In the genomic region with DNA sequence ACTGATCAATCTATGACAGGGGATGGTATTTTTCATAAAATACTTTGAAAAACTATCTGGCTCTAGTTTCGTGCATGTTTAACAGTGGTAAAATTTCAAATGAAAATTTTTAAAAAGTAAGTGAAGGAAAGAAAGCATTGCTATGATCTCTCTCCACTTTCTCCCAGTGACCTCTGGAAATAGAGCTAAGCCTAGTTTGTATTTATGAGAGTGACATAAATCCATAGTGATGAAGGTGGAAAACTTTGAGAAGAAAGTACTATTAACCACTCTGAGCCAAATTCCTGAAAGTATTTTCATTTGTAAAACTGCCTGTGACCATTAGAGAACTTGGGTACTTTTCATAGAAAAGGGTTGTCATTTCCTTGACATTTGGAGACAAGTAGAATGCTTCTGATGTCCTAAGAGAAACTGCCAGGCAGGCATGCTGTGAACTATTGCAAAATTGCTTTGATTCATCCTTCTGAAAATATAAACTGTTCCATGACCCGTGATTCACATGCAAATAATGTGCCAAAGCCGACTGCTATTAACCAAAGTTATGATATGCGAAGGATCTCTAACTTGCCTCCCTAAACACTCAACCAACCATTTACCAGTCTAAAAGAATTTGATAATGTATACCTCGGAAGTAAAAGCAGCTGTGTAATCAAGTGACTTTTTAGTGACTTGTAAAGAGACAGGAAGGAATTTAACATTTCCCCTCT, we compare ENCODE assay signal across 11 cellular contexts.
DNase-seq lines count a peak whose midpoint lies in the region; ATAC-seq, FAIRE-seq and TF ChIP-seq lines count a peak whose summit lies in the region.
"Had no signal": no experiment of that assay in that cellular context is flagged by ENCODE, and none has a peak within 500 bp of the region (broad histone marks: within the 10 kb centered on the region; RNA-seq: fewer than 3 reads in every experiment).

No MANE protein-coding gene starts in this region.

- TF ChIP-seq POLR2A in heart left ventricle (IDR thresholded peaks at IDR 0.05): no peak

- H3K27me3 ChIP-seq in heart left ventricle (no peaks in the 10 kb centered on the region), keratinocyte (ENCODE audit: control insufficient read depth, extremely low read depth, insufficient read depth, low read length) (no peaks in the 10 kb centered on the region), aorta (ENCODE audit: control insufficient read depth in 1 of 2, insufficient read depth in 2 of 2, low read length in 1 of 2) (no peaks in the 10 kb centered on the region)
- H3K27me3 ChIP-seq: BLaER1 had no signal

- H3K36me3 Mint-ChIP-seq in activated naive CD4-positive, alpha-beta T cell treated with anti-CD3 and anti-CD28 coated beads, Interleukin-2, amount 50 U/mL, for 72 hours: no peaks in the 10 kb centered on the region

- DNase-seq in heart left ventricle (no peak), cardiac septum (ENCODE audit: low spot score) (no peak), astrocyte of the spinal cord (ENCODE audit: low read depth, low spot score) (peak; percentile 96), keratinocyte (ENCODE audit: low read depth, low spot score) (no peak), aorta (no peak), left colon (no peak)
- no peak for DNase-seq in activated naive CD4-positive, alpha-beta T cell treated with anti-CD3 and anti-CD28 coated beads, Interleukin-2, amount 50 U/mL, for 72 hours (ENCODE audit: low spot score in 2 of 2)
- DNase-seq: NCI-H146 had no signal

- peaks cover 0 to 21% (median 10%) of the 10 kb centered on the region in 12 donors for H3K4me1 ChIP-seq in heart left ventricle
- peaks cover 8% of the 10 kb centered on the region for H3K4me1 ChIP-seq in keratinocyte (ENCODE audit: control insufficient read depth, extremely low read depth, insufficient read depth, low read length)
- peaks cover 0 to 3% of the 10 kb centered on the region in 2 donors for H3K4me1 ChIP-seq in aorta (ENCODE audit: control insufficient read depth in 1 of 2, insufficient read depth in 2 of 2, low read length in 2 of 2)
- H3K4me1 ChIP-seq: BLaER1 had no signal

- 44 to 54% (median 46%) methylated on average over 5 of the region's 5 CpGs for WGBS in heart left ventricle, 4 donors
- WGBS in aorta, 2 donors: 18 to 19% methylated on average over 5 of the region's 5 CpGs

- no peaks in the 10 kb centered on the region for H3K9me1 ChIP-seq in keratinocyte (ENCODE audit: control insufficient read depth, extremely low read depth, insufficient read depth, low read length)

- H2AFZ ChIP-seq in keratinocyte (ENCODE audit: control insufficient read depth, low read length): no peak overlapping the region

- peaks cover 0 to 46% (median 6%) of the 10 kb centered on the region in 9 donors for H3K36me3 ChIP-seq in heart left ventricle
- peaks cover 0 to 7% of the 10 kb centered on the region in 2 experiments for H3K36me3 ChIP-seq in keratinocyte (ENCODE audit: control insufficient read depth in 2 of 2, extremely low read depth in 1 of 2, insufficient read depth in 2 of 2, low read length in 2 of 2)
- H3K36me3 ChIP-seq in aorta (ENCODE audit: control insufficient read depth in 1 of 2, insufficient read depth in 2 of 2, low read length in 1 of 2): no peaks in the 10 kb centered on the region

- dilution Hi-C loops in keratinocyte (cut with MboI; ENCODE audit: extremely low pct_ligation_motif_present, low sequenced_read_pairs): no loop called here

- no peaks in the 10 kb centered on the region for H3K79me2 ChIP-seq in keratinocyte (ENCODE audit: control insufficient read depth, insufficient read depth, low read length)

- H3K4me3 ChIP-seq in heart left ventricle (no peak overlapping the region), astrocyte of the spinal cord (ENCODE audit: low read depth, low read length) (no peak overlapping the region), keratinocyte (ENCODE audit: control insufficient read depth in 2 of 3, extremely low read depth in 1 of 3, insufficient read depth in 2 of 3, low read depth in 1 of 3, low read length in 3 of 3) (no peak overlapping the region), aorta (ENCODE audit: low read length in 2 of 2) (no peak overlapping the region)
- H3K4me3 ChIP-seq: BLaER1 had no signal

- H3K9ac ChIP-seq in keratinocyte (ENCODE audit: control insufficient read depth, extremely low read depth, insufficient read depth, low read length): no peak overlapping the region
- H3K9ac ChIP-seq: BLaER1 had no signal

- TF ChIP-seq CTCF in heart left ventricle (IDR thresholded peaks at IDR 0.05): no peak
- no peak for TF ChIP-seq CTCF in astrocyte of the spinal cord (IDR thresholded peaks at IDR 0.05; ENCODE audit: low read depth, low read length)
- TF ChIP-seq CTCF in keratinocyte (optimal IDR thresholded peaks at IDR 0.05 in 1 of 3, IDR thresholded peaks at IDR 0.05 in 1 of 3, conservative IDR thresholded peaks at IDR 0.05 in 1 of 3; ENCODE audit: extremely low read depth in 1 of 3, insufficient read depth in 2 of 3, low read length in 3 of 3): no peak

- no peaks in the 10 kb centered on the region for H4K20me1 ChIP-seq in keratinocyte (ENCODE audit: control insufficient read depth, extremely low read depth, insufficient read depth, low read length)
- H4K20me1 ChIP-seq: BLaER1 had no signal

- peak overlapping the region; percentile 31 for H3K4me2 ChIP-seq in keratinocyte (ENCODE audit: control insufficient read depth, extremely low read depth, insufficient read depth, low read depth, low read length)
- H3K4me2 ChIP-seq: BLaER1 had no signal

- peak overlapping the region in 8 of 12 donors; percentile 2 to 46 (median 37) for H3K27ac ChIP-seq in heart left ventricle
- peak overlapping the region; percentile 8 for H3K27ac ChIP-seq in keratinocyte (ENCODE audit: control insufficient read depth, insufficient read depth, low read length)
- no peak overlapping the region for H3K27ac ChIP-seq in aorta (ENCODE audit: low read depth in 1 of 2, low read length in 2 of 2)
- H3K27ac ChIP-seq: BLaER1 had no signal

- H3K9me3 Mint-ChIP-seq in activated naive CD4-positive, alpha-beta T cell treated with anti-CD3 and anti-CD28 coated beads, Interleukin-2, amount 50 U/mL, for 72 hours: no peaks in the 10 kb centered on the region
- H3K9me3 Mint-ChIP-seq: activated naive CD4-positive, alpha-beta T cell treated with anti-CD3 and anti-CD28 coated beads, Interleukin-2, amount 50 U/mL, for 24 hours had no signal

- H3K9me3 ChIP-seq in heart left ventricle: no peaks in the 10 kb centered on the region
- no peaks in the 10 kb centered on the region for H3K9me3 ChIP-seq in keratinocyte (ENCODE audit: control insufficient read depth, low read depth, low read length)
- no peaks in the 10 kb centered on the region for H3K9me3 ChIP-seq in aorta (ENCODE audit: control insufficient read depth, low read length)
- H3K9me3 ChIP-seq: BLaER1 had no signal

- peak; percentile 29 for FAIRE-seq in keratinocyte (lab: Jason Lieb, UNC)

- H3K27ac Mint-ChIP-seq in activated naive CD4-positive, alpha-beta T cell treated with anti-CD3 and anti-CD28 coated beads, Interleukin-2, amount 50 U/mL, for 72 hours: no peak overlapping the region
- H3K27ac Mint-ChIP-seq: activated naive CD4-positive, alpha-beta T cell treated with anti-CD3 and anti-CD28 coated beads, Interleukin-2, amount 50 U/mL, for 24 hours had no signal

- intact Hi-C loops in heart left ventricle (cut with DNase I): no loop called here
- intact Hi-C loops in cardiac septum (cut with DNase I): no loop called here
- intact Hi-C loops in aorta (cut with DNase I): loop anchor here (10.0 kb wide), 2 partner anchors 123 to 153 kb away; no protein-coding TSS in a partner anchor
- intact Hi-C loops in left colon (cut with DNase I, micrococcal nuclease): no loop called here

- ATAC-seq in heart left ventricle: peak in 3 of 4 donors; percentile 48 to 74 (median 71)
- ATAC-seq in aorta (ENCODE audit: low FRiP score): peak; percentile 71
- no peak for ATAC-seq in left colon
- no peak for ATAC-seq in HG02678 (IDR thresholded peaks at IDR 0.05; ENCODE audit: unreplicated experiment)
- no peak for ATAC-seq in activated naive CD4-positive, alpha-beta T cell treated with anti-CD3 and anti-CD28 coated beads, Interleukin-2, amount 50 U/mL, for 72 hours

- in situ Hi-C loops in astrocyte of the spinal cord (cut with HindIII; ENCODE audit: low sequenced_read_pairs): no loop called here

Comparison
In these comparisons a context has a peak if more than half of its experiments do, and no peak if none do; other contexts are left out.
1. ATAC-seq: peak in heart left ventricle (3 of 4) and aorta (single experiment); none in left colon (single experiment), HG02678 (single experiment) and activated naive CD4-positive, alpha-beta T cell treated with anti-CD3 and anti-CD28 coated beads, Interleukin-2, amount 50 U/mL, for 72 hours (0 of 2).
2. H3K27ac ChIP-seq: peak in heart left ventricle (8 of 12) and keratinocyte (single experiment); none in aorta (0 of 2).
3. intact Hi-C loops: an anchor here in aorta (10.0 kb wide); none called in heart left ventricle, cardiac septum and left colon.